In genomic region chr3:55500555-55501340, GRCh38 we compare ENCODE assay signal across 17 cellular contexts. TPM values are rescaled to one million over a fixed set of nuclear protein-coding genes. Genes with fewer than 3 reads are reported as not detected.
"Had no signal": no experiment of that assay in that cellular context is flagged by ENCODE, and none has a peak within 500 bp of the region (broad histone marks: within the 10 kb centered on the region; RNA-seq: fewer than 3 reads in every experiment).

No MANE protein-coding gene starts in this region.

- H3K9me3 ChIP-seq: body of pancreas, esophagus squamous epithelium had no signal

- H3K4me1 Mint-ChIP-seq: activated naive CD8-positive, alpha-beta T cell treated with anti-CD3 and anti-CD28 coated beads, Interleukin-2, amount 50 U/mL, for 24 hours; central memory CD8-positive, alpha-beta T cell; stimulated activated effector memory CD8-positive, alpha-beta T cell treated with anti-CD3 and anti-CD28 coated beads, Interleukin-12 subunit alpha, Interleukin-12 subunit beta, amount 100 ng/mL, for 72 hours had no signal

- H3K4me3 ChIP-seq: body of pancreas, coronary artery, esophagus squamous epithelium had no signal

- ATAC-seq: activated naive CD8-positive, alpha-beta T cell treated with anti-CD3 and anti-CD28 coated beads, Interleukin-2, amount 50 U/mL, for 24 hours; body of pancreas; natural killer cell treated with Interleukin-12 subunit alpha and Interleukin-12 subunit beta and Interleukin-15 and Interleukin-18, amount 100 ng/mL, for 72 hours; sciatic nerve; stimulated activated effector memory CD8-positive, alpha-beta T cell treated with anti-CD3 and anti-CD28 coated beads, Interleukin-12 subunit alpha, Interleukin-12 subunit beta, amount 100 ng/mL, for 72 hours had no signal

- H3K36me3 Mint-ChIP-seq: natural killer cell treated with Interleukin-12 subunit alpha and Interleukin-12 subunit beta and Interleukin-15 and Interleukin-18, amount 100 ng/mL, for 72 hours; stimulated activated effector memory CD8-positive, alpha-beta T cell treated with anti-CD3 and anti-CD28 coated beads, Interleukin-12 subunit alpha, Interleukin-12 subunit beta, amount 100 ng/mL, for 72 hours had no signal

- H3K27me3 Mint-ChIP-seq: activated naive CD8-positive, alpha-beta T cell treated with anti-CD3 and anti-CD28 coated beads, Interleukin-2, amount 50 U/mL, for 24 hours; central memory CD8-positive, alpha-beta T cell; natural killer cell treated with Interleukin-12 subunit alpha and Interleukin-12 subunit beta and Interleukin-15 and Interleukin-18, amount 100 ng/mL, for 72 hours had no signal

- H3K27me3 ChIP-seq: body of pancreas, esophagus squamous epithelium had no signal

- H3K4me3 Mint-ChIP-seq: activated naive CD4-positive, alpha-beta T cell treated with anti-CD3 and anti-CD28 coated beads for 36 hours; activated naive CD8-positive, alpha-beta T cell treated with anti-CD3 and anti-CD28 coated beads, Interleukin-2, amount 50 U/mL, for 24 hours; central memory CD8-positive, alpha-beta T cell; natural killer cell treated with Interleukin-12 subunit alpha and Interleukin-12 subunit beta and Interleukin-15 and Interleukin-18, amount 100 ng/mL, for 72 hours; stimulated activated effector memory CD8-positive, alpha-beta T cell treated with anti-CD3 and anti-CD28 coated beads, Interleukin-12 subunit alpha, Interleukin-12 subunit beta, amount 100 ng/mL, for 72 hours had no signal

- H3K36me3 ChIP-seq: esophagus squamous epithelium had no signal

- H3K4me1 ChIP-seq: body of pancreas had no signal

- H3K9me3 Mint-ChIP-seq: activated naive CD8-positive, alpha-beta T cell treated with anti-CD3 and anti-CD28 coated beads, Interleukin-2, amount 50 U/mL, for 24 hours; activated T-helper 2 cell treated with anti-CD3 and anti-CD28 coated beads, Interferon-gamma antibody, Interleukin-2, Interleukin-4, amounts not matched to agents 10 μg/mL and 5 μg/mL and 100 μg/mL, durations not matched to agents 14 hours and 24 hours and 36 hours; central memory CD8-positive, alpha-beta T cell; natural killer cell treated with Interleukin-12 subunit alpha and Interleukin-12 subunit beta and Interleukin-15 and Interleukin-18, amount 100 ng/mL, for 72 hours; stimulated activated effector memory CD8-positive, alpha-beta T cell treated with anti-CD3 and anti-CD28 coated beads, Interleukin-12 subunit alpha, Interleukin-12 subunit beta, amount 100 ng/mL, for 72 hours had no signal

- H3K27ac Mint-ChIP-seq: activated naive CD4-positive, alpha-beta T cell treated with anti-CD3 and anti-CD28 coated beads for 36 hours; activated naive CD8-positive, alpha-beta T cell treated with anti-CD3 and anti-CD28 coated beads, Interleukin-2, amount 50 U/mL, for 24 hours; activated T-helper 2 cell treated with anti-CD3 and anti-CD28 coated beads, Interferon-gamma antibody, Interleukin-2, Interleukin-4, amounts not matched to agents 10 μg/mL and 5 μg/mL and 100 μg/mL, durations not matched to agents 14 hours and 24 hours and 36 hours; natural killer cell treated with Interleukin-12 subunit alpha and Interleukin-12 subunit beta and Interleukin-15 and Interleukin-18, amount 100 ng/mL, for 72 hours; stimulated activated effector memory CD8-positive, alpha-beta T cell treated with anti-CD3 and anti-CD28 coated beads, Interleukin-12 subunit alpha, Interleukin-12 subunit beta, amount 100 ng/mL, for 72 hours had no signal

- DNase-seq: activated naive CD4-positive, alpha-beta T cell treated with anti-CD3 and anti-CD28 coated beads for 36 hours; activated naive CD8-positive, alpha-beta T cell treated with anti-CD3 and anti-CD28 coated beads, Interleukin-2, amount 50 U/mL, for 24 hours; body of pancreas; esophagus squamous epithelium; hypothalamus; kidney glomerular epithelial cell; stimulated activated CD4-positive, alpha-beta T cell treated with anti-CD3 and anti-CD28 coated beads, Interleukin-12 subunit alpha, Interleukin-12 subunit beta, amount 100 ng/mL, for 4 hours; stimulated activated CD4-positive, alpha-beta T cell treated with anti-CD3 and anti-CD28 coated beads, Interleukin-2, amount 100 ng/mL, for 24 hours; SW 1271 had no signal

- H3K27ac ChIP-seq: body of pancreas, coronary artery had no signal

RNA-seq across cellular contexts. Expression of gene WNT5A, which starts 13.6 kb away (rescaled TPM):
- total RNA-seq: activated CD8-positive, alpha-beta memory T cell treated with anti-CD3 and anti-CD28 coated beads for 36 hours; activated naive CD4-positive, alpha-beta T cell treated with anti-CD3 and anti-CD28 coated beads for 36 hours; natural killer cell treated with Interleukin-12 subunit alpha and Interleukin-12 subunit beta and Interleukin-15 and Interleukin-18, amount 100 ng/mL, for 72 hours; T-helper 2 cell treated with Interferon-gamma antibody and Interleukin-4, amounts not matched to agents 100 ng/mL and 5 ng/mL, for 36 hours had no signal
